Comparison of ENCODE assay signal across 7 cellular contexts in the genomic region with DNA sequence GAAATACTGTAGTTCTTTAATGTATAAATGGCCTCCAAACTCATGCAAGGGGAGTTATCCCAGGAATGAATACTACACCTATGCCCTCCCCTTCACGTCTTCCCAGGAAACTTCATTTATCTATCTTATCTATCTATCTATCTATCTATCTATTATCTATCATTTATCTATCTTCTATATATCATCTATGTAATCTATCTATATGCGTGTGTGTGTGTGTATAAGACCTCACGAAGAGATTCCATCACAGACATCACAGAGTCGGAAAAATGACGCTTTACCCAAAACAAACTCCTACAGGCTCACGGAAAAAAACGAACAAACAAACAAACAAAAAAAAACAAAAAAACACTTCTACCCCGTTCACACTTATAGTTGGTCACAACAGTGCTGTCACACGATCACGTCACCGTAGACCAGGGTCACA. TPM values are rescaled to one million over a fixed set of nuclear protein-coding genes. Genes with fewer than 3 reads are reported as not detected.
DNase-seq lines count a peak whose midpoint lies in the region; ATAC-seq and TF ChIP-seq lines count a peak whose summit lies in the region.

No MANE protein-coding gene starts in this region.

- H3K4me3 Mint-ChIP-seq in activated T-helper 2 cell treated with anti-CD3 and anti-CD28 coated beads, Interferon-gamma antibody, Interleukin-2, Interleukin-4, amounts not matched to agents 10 μg/mL and 5 μg/mL and 100 μg/mL, durations not matched to agents 14 hours and 24 hours and 36 hours (ENCODE audit: low read depth), result peak overlapping the region; percentile 93

- peaks cover 27% of the 10 kb centered on the region for H3K36me3 ChIP-seq in HUES48 (ENCODE audit: control insufficient read depth, insufficient read depth, low read length)
- peaks cover 27% of the 10 kb centered on the region for H3K36me3 ChIP-seq in iPS-20b (ENCODE audit: insufficient read depth, low read depth, low read length)
- H3K36me3 ChIP-seq in stomach, result peaks cover 9 to 59% (median 52%) of the 10 kb centered on the region in 4 donors

- no peak for TF ChIP-seq POLR2A in stomach (IDR thresholded peaks at IDR 0.05)

- H3K27ac ChIP-seq in HUES48 (ENCODE audit: low read depth, low read length) (peak overlapping the region; percentile 81), iPS-20b (ENCODE audit: low read length) (peak overlapping the region; percentile 50), stomach (peak overlapping the region; percentile 83 to 90 (median 86))

- no peaks in the 10 kb centered on the region for H3K27me3 ChIP-seq in HUES48 (ENCODE audit: control insufficient read depth, insufficient read depth, low read length)
- H3K27me3 ChIP-seq in iPS-20b (ENCODE audit: insufficient read depth, low read length), result no peaks in the 10 kb centered on the region
- no peaks in the 10 kb centered on the region for H3K27me3 ChIP-seq in stomach

- H3K4me3 ChIP-seq in HUES48 (ENCODE audit: low read depth, low read length), result peak overlapping the region; percentile 94
- peak overlapping the region; percentile 92 for H3K4me3 ChIP-seq in iPS-20b (ENCODE audit: low read length)
- H3K4me3 ChIP-seq in stomach, result peak overlapping the region; percentile 61 to 84 (median 81)

- no peak for DNase-seq in activated T-helper 2 cell treated with anti-CD3 and anti-CD28 coated beads, Interferon-gamma antibody, Interleukin-2, Interleukin-4, amounts not matched to agents 10 μg/mL and 5 μg/mL and 100 μg/mL, durations not matched to agents 14 hours and 24 hours and 36 hours (ENCODE audit: low spot score)
- no peak for DNase-seq in stomach
- DNase-seq in central memory CD4-positive, alpha-beta T cell, result no peak

- peaks cover 47% of the 10 kb centered on the region for H3K9me3 Mint-ChIP-seq in activated T-helper 2 cell treated with anti-CD3 and anti-CD28 coated beads, Interferon-gamma antibody, Interleukin-2, Interleukin-4, amounts not matched to agents 10 μg/mL and 5 μg/mL and 100 μg/mL, durations not matched to agents 14 hours and 24 hours and 36 hours

- H3K9ac ChIP-seq in HUES48 (ENCODE audit: low read depth, low read length), result peak overlapping the region; percentile 82
- H3K9ac ChIP-seq in iPS-20b (ENCODE audit: low read depth, low read length), result peak overlapping the region; percentile 87; the same call in 1 of the 2 replicates

- H3K27ac Mint-ChIP-seq in activated T-helper 2 cell treated with anti-CD3 and anti-CD28 coated beads, Interferon-gamma antibody, Interleukin-2, Interleukin-4, amounts not matched to agents 10 μg/mL and 5 μg/mL and 100 μg/mL, durations not matched to agents 14 hours and 24 hours and 36 hours, result peak overlapping the region; percentile 95

- ATAC-seq in HG03439 (IDR thresholded peaks at IDR 0.05; ENCODE audit: unreplicated experiment) (no peak), HG02623 (IDR thresholded peaks at IDR 0.05; ENCODE audit: unreplicated experiment) (no peak)

- no peak for TF ChIP-seq CTCF in stomach (IDR thresholded peaks at IDR 0.05)

- no peak for TF ChIP-seq EP300 in stomach (IDR thresholded peaks at IDR 0.05)

- intact Hi-C loops in activated T-helper 2 cell treated with anti-CD3 and anti-CD28 coated beads, Interferon-gamma antibody, Interleukin-2, Interleukin-4, amounts not matched to agents 10 μg/mL and 5 μg/mL and 100 μg/mL, durations not matched to agents 14 hours and 24 hours and 36 hours (cut with micrococcal nuclease), result loop anchor here (1.0 to 5.0 kb wide), 4 partner anchors 32 to 280 kb away; a partner anchor contains a TSS
- intact Hi-C loops in stomach (cut with DNase I; ENCODE audit: low total_unique reads), result no loop called here

- no peaks in the 10 kb centered on the region; the same call in none of the 2 replicates for H3K4me1 ChIP-seq in HUES48 (ENCODE audit: control insufficient read depth, insufficient read depth, low read length)
- H3K4me1 ChIP-seq in iPS-20b (ENCODE audit: insufficient read depth, low read length), result peaks cover 9% of the 10 kb centered on the region
- H3K4me1 ChIP-seq in stomach, result peaks cover 8 to 30% (median 27%) of the 10 kb centered on the region in 4 donors

- 1 to 2% (median 1%) methylated on average over 11 of the region's 11 CpGs for WGBS in stomach, 5 donors

- peaks cover 24% of the 10 kb centered on the region for H3K4me1 Mint-ChIP-seq in activated T-helper 2 cell treated with anti-CD3 and anti-CD28 coated beads, Interferon-gamma antibody, Interleukin-2, Interleukin-4, amounts not matched to agents 10 μg/mL and 5 μg/mL and 100 μg/mL, durations not matched to agents 14 hours and 24 hours and 36 hours (ENCODE audit: low read depth)

- H3K36me3 Mint-ChIP-seq in activated T-helper 2 cell treated with anti-CD3 and anti-CD28 coated beads, Interferon-gamma antibody, Interleukin-2, Interleukin-4, amounts not matched to agents 10 μg/mL and 5 μg/mL and 100 μg/mL, durations not matched to agents 14 hours and 24 hours and 36 hours (ENCODE audit: low read depth), result peaks cover 88% of the 10 kb centered on the region

- peaks cover 7% of the 10 kb centered on the region; the same call in 1 of the 2 replicates for H3K9me3 ChIP-seq in HUES48 (ENCODE audit: control insufficient read depth, insufficient read depth, low read length)
- H3K9me3 ChIP-seq in iPS-20b (ENCODE audit: insufficient read depth, low read depth, low read length), result no peaks in the 10 kb centered on the region
- H3K9me3 ChIP-seq in stomach, result peaks cover 0 to 55% (median 27%) of the 10 kb centered on the region in 4 donors

- H3K27me3 Mint-ChIP-seq in activated T-helper 2 cell treated with anti-CD3 and anti-CD28 coated beads, Interferon-gamma antibody, Interleukin-2, Interleukin-4, amounts not matched to agents 10 μg/mL and 5 μg/mL and 100 μg/mL, durations not matched to agents 14 hours and 24 hours and 36 hours (ENCODE audit: low read depth), result no peaks in the 10 kb centered on the region

RNA-seq across cellular contexts. Expression of a gene that starts 0.5 kb away (rescaled TPM):
- 14.8 and 15.2 TPM in 2 replicates for total RNA-seq in activated T-helper 2 cell treated with anti-CD3 and anti-CD28 coated beads, Interferon-gamma antibody, Interleukin-2, Interleukin-4, amounts not matched to agents 10 μg/mL and 5 μg/mL and 100 μg/mL, durations not matched to agents 14 hours and 24 hours and 36 hours
- 10 to 100 TPM in 2 of 5 donors, 1 to 10 TPM in 3; 1.4 to 25.2 (median 5.3) TPM for total RNA-seq in stomach
- polyA plus RNA-seq in stomach, result 1 to 10 TPM; 1.6 to 3.4 (median 2.9) TPM

RNA-seq across cellular contexts. Expression of a gene that starts 32.5 kb away (rescaled TPM):
- 8.8 and 10.8 TPM in 2 replicates for total RNA-seq in activated T-helper 2 cell treated with anti-CD3 and anti-CD28 coated beads, Interferon-gamma antibody, Interleukin-2, Interleukin-4, amounts not matched to agents 10 μg/mL and 5 μg/mL and 100 μg/mL, durations not matched to agents 14 hours and 24 hours and 36 hours
- 10 to 100 TPM in 1 of 5 donors, 1 to 10 TPM in 2, under 1 TPM in 2; 0.29 to 14.0 (median 1.2) TPM for total RNA-seq in stomach
- polyA plus RNA-seq in stomach, result 1 to 10 TPM in 1 of 3 donors, under 1 TPM in 1, not detected in 1; 0.63 to 1.3 TPM

RNA-seq across cellular contexts. Expression of a gene that starts 44.5 kb away (rescaled TPM):
- total RNA-seq in activated T-helper 2 cell treated with anti-CD3 and anti-CD28 coated beads, Interferon-gamma antibody, Interleukin-2, Interleukin-4, amounts not matched to agents 10 μg/mL and 5 μg/mL and 100 μg/mL, durations not matched to agents 14 hours and 24 hours and 36 hours, result 6.2 and 7.1 TPM in 2 replicates
- 10 to 100 TPM in 3 of 5 donors, 1 to 10 TPM in 2; 1.7 to 19.8 (median 11.3) TPM for total RNA-seq in stomach
- 1 to 10 TPM; 2.5 to 3.6 (median 3.5) TPM for polyA plus RNA-seq in stomach
